In the genomic region with DNA sequence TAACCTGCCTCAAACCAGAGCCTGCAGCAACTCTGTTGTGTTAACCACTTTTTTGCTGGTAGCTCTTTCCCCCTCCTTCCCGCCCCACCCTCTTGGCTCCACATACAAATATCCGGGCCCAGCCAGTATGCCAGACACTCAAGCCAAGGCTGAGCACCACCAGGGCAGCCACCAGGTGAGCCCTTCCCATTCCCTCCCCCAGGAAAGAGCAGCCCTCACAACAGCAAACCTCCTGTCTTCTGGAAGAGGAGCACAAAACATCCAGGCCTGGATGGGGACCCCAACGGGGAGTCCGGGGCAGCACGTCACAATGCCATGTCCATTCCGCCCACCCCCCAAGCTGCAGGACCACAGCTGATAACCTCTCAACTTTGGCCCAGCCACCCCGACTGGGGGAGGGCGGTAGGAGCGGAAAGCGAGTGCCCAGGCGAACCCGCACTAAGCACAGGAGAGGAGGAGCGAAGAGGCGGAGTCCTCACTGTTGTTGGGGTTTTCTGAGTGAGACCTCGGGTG, we compare ENCODE assay signal across 1 cellular context.
A peak's percentile ranks its signal among the peaks of the same experiment; 100 is the strongest.
TF ChIP-seq lines count a peak whose summit lies in the region.

No MANE protein-coding gene starts in this region.

TF ChIP-seq in H1, 55 proteins besides CTCF, POLR2A, EP300 and RAD21:
- TF ChIP-seq RXRA (IDR thresholded peaks at IDR 0.05; ENCODE audit: insufficient read depth, low read depth, low read length): 0 out of 2 replicates have a peak, but pooled peaks have one; percentile 60
- TF ChIP-seq SIN3A (conservative IDR thresholded peaks at IDR 0.05 in 1 of 2, IDR thresholded peaks at IDR 0.05 in 1 of 2; ENCODE audit: low read depth in 1 of 2, low read length in 2 of 2): peak in 1 of 2 experiments; percentile 69; a peak in 2 of 4 replicates
- TF ChIP-seq TBP (IDR thresholded peaks at IDR 0.05; ENCODE audit: low read depth, low read length): 0 out of 2 replicates have a peak, but pooled peaks have one; percentile 27
- no peak for TF ChIP-seq RNF2 (IDR thresholded peaks at IDR 0.05; ENCODE audit: borderline replicate concordance, low read depth, low read length, missing control alignments, poor library complexity, severe bottlenecking)
- 0 out of 2 replicates have a peak, but pooled peaks have one; percentile 16 for TF ChIP-seq POLR2AphosphoS5 (IDR thresholded peaks at IDR 0.05; ENCODE audit: low read depth, low read length)
- peak in 1 of 2 experiments; percentile 32; a peak in 1 of 4 replicates for TF ChIP-seq HDAC2 (IDR thresholded peaks at IDR 0.05; ENCODE audit: borderline replicate concordance in 1 of 2, low read depth in 2 of 2, low read length in 2 of 2)
- TF ChIP-seq SP1 (IDR thresholded peaks at IDR 0.05; ENCODE audit: low read depth, low read length): 0 out of 2 replicates have a peak, but pooled peaks have one; percentile 9
- TF ChIP-seq RFX5 (IDR thresholded peaks at IDR 0.05; ENCODE audit: borderline replicate concordance, low read depth, low read length): no peak
